ENCODE assay signal across 8 cellular contexts in the genomic region with DNA sequence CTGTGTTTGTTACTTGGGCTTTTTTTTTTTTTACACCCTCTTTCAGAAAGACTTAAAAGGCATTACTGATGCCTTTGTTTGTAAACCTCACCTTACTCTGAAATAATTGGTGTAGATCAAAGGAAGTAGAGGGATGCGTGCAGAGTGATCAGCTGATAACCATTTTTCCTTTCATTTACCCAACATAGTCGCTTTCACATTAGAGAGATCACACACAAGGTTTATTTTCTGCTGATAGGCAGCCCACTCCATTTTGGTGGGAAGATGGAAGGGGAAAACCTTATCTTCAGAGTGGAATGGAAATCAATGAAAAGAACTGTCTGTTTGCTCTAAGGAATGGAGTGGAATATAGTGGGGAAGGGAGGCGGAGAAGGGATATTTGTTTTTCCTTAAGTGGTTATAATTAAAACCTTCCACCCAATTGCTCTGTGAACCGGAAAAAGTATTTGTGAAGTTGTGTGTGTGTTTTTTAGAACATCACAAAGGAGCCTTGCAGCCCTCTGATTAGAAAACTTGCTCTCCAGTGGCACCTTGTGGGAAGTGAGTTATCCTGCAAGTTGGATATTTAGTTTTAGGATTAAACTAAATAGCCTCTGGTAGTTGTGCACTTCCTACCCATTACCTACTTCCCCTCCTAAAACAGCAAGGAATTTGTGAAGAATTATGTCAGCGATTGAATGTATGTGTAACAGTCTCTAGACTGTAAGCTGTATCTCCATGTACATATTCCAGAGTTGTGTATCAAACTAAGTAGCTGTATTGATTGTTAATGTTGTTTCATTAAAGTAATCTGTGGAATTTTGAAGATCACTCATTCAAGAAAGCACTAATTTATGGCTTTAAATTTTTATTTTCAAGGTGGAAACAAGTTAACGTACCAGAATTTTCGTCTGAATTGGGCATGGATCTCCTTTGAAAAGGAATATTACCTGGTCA.
DNase-seq lines count a peak whose midpoint lies in the region; ATAC-seq and TF ChIP-seq lines count a peak whose summit lies in the region.

No MANE protein-coding gene starts in this region.

- ATAC-seq in HG03469 (IDR thresholded peaks at IDR 0.05; ENCODE audit: unreplicated experiment) (peak; percentile 54), RWPE2 (ENCODE audit: low read depth) (peak; percentile 45; the same call in 1 of the 3 replicates), GM21367 (IDR thresholded peaks at IDR 0.05; ENCODE audit: unreplicated experiment) (no peak)

- no peak overlapping the region for H3K27ac ChIP-seq in RWPE2 (ENCODE audit: poor library complexity, severe bottlenecking)
- no peak overlapping the region for H3K27ac ChIP-seq in ascending aorta

- H3K9me3 ChIP-seq in RWPE2 (ENCODE audit: severe bottlenecking) (no peaks in the 10 kb centered on the region), ascending aorta (no peaks in the 10 kb centered on the region)

- peak; percentile 9 for DNase-seq in EL
- no peak for DNase-seq in RWPE2 (ENCODE audit: low spot score)
- DNase-seq in foreskin fibroblast, result peak in 1 of 2 donors; percentile 3
- peak; percentile 70 for DNase-seq in renal cortical epithelial cell (ENCODE audit: low read depth)
- DNase-seq in stimulated activated CD4-positive, alpha-beta T cell treated with anti-CD3 and anti-CD28 coated beads, Interleukin-1b, Interleukin-23, amount 100 ng/mL, for 48 hours, result no peak
- DNase-seq in ascending aorta (ENCODE audit: low spot score in 2 of 2), result no peak

- H3K27me3 ChIP-seq in RWPE2 (ENCODE audit: insufficient read depth, poor library complexity, severe bottlenecking), result peaks cover 7% of the 10 kb centered on the region
- H3K27me3 ChIP-seq in ascending aorta, result no peaks in the 10 kb centered on the region

- H3K4me1 ChIP-seq in RWPE2 (ENCODE audit: insufficient read depth, poor library complexity, severe bottlenecking) (no peaks in the 10 kb centered on the region), ascending aorta (no peaks in the 10 kb centered on the region)

- intact Hi-C loops in ascending aorta (cut with DNase I), result no loop called here

- no peaks in the 10 kb centered on the region for H3K36me3 ChIP-seq in RWPE2 (ENCODE audit: low read depth)
- no peaks in the 10 kb centered on the region for H3K36me3 ChIP-seq in ascending aorta

- TF ChIP-seq CTCF in RWPE2 (IDR thresholded peaks at IDR 0.05; ENCODE audit: poor library complexity, severe bottlenecking) (peak; percentile 63), foreskin fibroblast (IDR thresholded peaks at IDR 0.05; ENCODE audit: low read depth, low read length) (peak; percentile 55), ascending aorta (IDR thresholded peaks at IDR 0.05) (peak in 1 of 3 experiments; percentile 39)

- H3K4me3 ChIP-seq in RWPE2 (ENCODE audit: severe bottlenecking), result no peak overlapping the region
- no peak overlapping the region for H3K4me3 ChIP-seq in foreskin fibroblast (ENCODE audit: low read depth in 1 of 2, low read length in 2 of 2)
- no peak overlapping the region for H3K4me3 ChIP-seq in ascending aorta

Comparison
In these comparisons a context has a peak if more than half of its experiments do, and no peak if none do; other contexts are left out.
1. DNase-seq: peak in EL (single experiment) and renal cortical epithelial cell (single experiment); none in RWPE2 (single experiment), stimulated activated CD4-positive, alpha-beta T cell treated with anti-CD3 and anti-CD28 coated beads, Interleukin-1b, Interleukin-23, amount 100 ng/mL, for 48 hours (single experiment) and ascending aorta (0 of 2).